In the genomic region with DNA sequence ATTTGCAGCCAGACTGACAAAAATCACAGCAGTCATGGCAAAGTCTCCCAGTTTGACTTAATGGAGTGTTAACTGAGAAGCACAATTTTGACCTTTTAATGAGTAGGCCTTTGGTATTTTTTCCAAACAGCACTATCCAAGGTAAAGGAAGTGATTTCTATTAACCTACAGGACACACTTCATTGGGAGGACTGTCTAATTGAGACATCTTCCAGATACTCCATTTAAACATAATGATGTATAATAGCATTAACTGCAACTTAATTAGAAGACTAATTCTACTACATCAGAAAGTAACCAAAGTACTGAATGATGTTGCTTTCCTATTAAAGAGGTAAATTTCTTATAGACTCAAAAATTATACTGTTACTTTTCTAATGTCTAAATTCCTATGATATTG, we compare ENCODE assay signal across 35 cellular contexts.
"Had no signal": no experiment of that assay in that cellular context is flagged by ENCODE, and none has a peak within 500 bp of the region (broad histone marks: within the 10 kb centered on the region; RNA-seq: fewer than 3 reads in every experiment).

No MANE protein-coding gene starts in this region.

- H3K9me3 ChIP-seq: MG63 had no signal

- H3K4me3 ChIP-seq: MG63 had no signal

- H3K27me3 ChIP-seq: MG63 had no signal

- H3K36me3 ChIP-seq: MG63 had no signal

- DNase-seq: Karpas-422, Kasumi-1, MG63, MM.1S, MV-4-11, NCI-H1048, NCI-H1092, NCI-H1092 treated with DMSO at 0.1 percent for 48 hours, NCI-H1105, NCI-H1105 treated with DMSO at 0.1 percent for 48 hours, NCI-H1417, NCI-H1417 treated with DMSO at 0.1 percent for 48 hours, NCI-H1436, NCI-H1436 treated with DMSO at 0.1 percent for 48 hours, NCI-H146, NCI-H1694, NCI-H1694 treated with DMSO at 0.1 percent for 48 hours, NCI-H187, NCI-H187 treated with DMSO at 0.1 percent for 48 hours, NCI-H1930, NCI-H2029, NCI-H2029 treated with DMSO at 0.1 percent for 48 hours, NCI-H2081, NCI-H2081 treated with DMSO at 0.1 percent for 48 hours, NCI-H2107, NCI-H2171, NCI-H2171 treated with DMSO at 0.1 percent for 48 hours, NCI-H2227 treated with DMSO at 0.1 percent for 48 hours, NCI-H226, NCI-H345, NCI-H446, NCI-H446 treated with DMSO at 0.1 percent for 48 hours, NCI-H510A, NCI-H510A treated with DMSO at 0.1 percent for 48 hours, NCI-H524 had no signal
